Comparison of ENCODE assay signal across 12 cellular contexts in genomic region chr13:99983401-99984133, GRCh38. TPM values are rescaled to one million over a fixed set of nuclear protein-coding genes. Genes with fewer than 3 reads are reported as not detected.
DNase-seq lines count a peak whose midpoint lies in the region; FAIRE-seq and TF ChIP-seq lines count a peak whose summit lies in the region.
"Had no signal": no experiment of that assay in that cellular context is flagged by ENCODE, and none has a peak within 500 bp of the region (broad histone marks: within the 10 kb centered on the region; RNA-seq: fewer than 3 reads in every experiment).

No MANE protein-coding gene starts in this region.

- peak overlapping the region; percentile 75 for H3K27ac Mint-ChIP-seq in endothelial cell (ENCODE audit: unreplicated experiment)

- peaks cover 0 to 12% of the 10 kb centered on the region in 2 donors for H3K4me1 ChIP-seq in breast epithelium

- H3K36me3 ChIP-seq in breast epithelium: no peaks in the 10 kb centered on the region

- DNase-seq in T47D (ENCODE audit: low read depth in 1 of 2, low spot score in 1 of 2) (peak; percentile 23 to 60), breast epithelium (ENCODE audit: low spot score in 2 of 2) (no peak), RKO (ENCODE audit: low spot score) (peak; percentile 25), endothelial cell (ENCODE audit: low spot score) (peak; percentile 7), NCI-H446 treated with DMSO at 0.1 percent for 48 hours (lab: John Stamatoyannopoulos, UW) (no peak), urothelium cell line (ENCODE audit: low spot score) (no peak), RCC 7860 (ENCODE audit: low spot score) (no peak)
- DNase-seq: NCI-H345 had no signal

- H3K4me3 ChIP-seq in breast epithelium: peak overlapping the region in 1 of 3 donors; percentile 77

- no peaks in the 10 kb centered on the region for H3K9me3 ChIP-seq in breast epithelium

- intact Hi-C loops in breast epithelium (cut with DNase I; ENCODE audit: low total_unique reads): no loop called here

- H3K4me3 Mint-ChIP-seq in endothelial cell (ENCODE audit: unreplicated experiment): peak overlapping the region; percentile 85

- no peak for TF ChIP-seq POLR2A in breast epithelium (IDR thresholded peaks at IDR 0.05)

- FAIRE-seq in urothelium cell line (lab: Jason Lieb, UNC): no peak
- no peak for FAIRE-seq in RCC 7860 (lab: Jason Lieb, UNC)
- FAIRE-seq: colon, keratinocyte had no signal

- H3K27me3 Mint-ChIP-seq in endothelial cell (ENCODE audit: unreplicated experiment): peaks cover 35% of the 10 kb centered on the region

- TF ChIP-seq CTCF in breast epithelium (IDR thresholded peaks at IDR 0.05): no peak
- TF ChIP-seq CTCF in endothelial cell (IDR thresholded peaks at IDR 0.05; ENCODE audit: unreplicated experiment): no peak

- H3K4me1 Mint-ChIP-seq in endothelial cell (ENCODE audit: unreplicated experiment): peaks cover 48% of the 10 kb centered on the region

- peaks cover 6% of the 10 kb centered on the region for H3K36me3 Mint-ChIP-seq in endothelial cell (ENCODE audit: low read depth, unreplicated experiment)

- peaks cover 18 to 98% of the 10 kb centered on the region in 2 donors for H3K27me3 ChIP-seq in breast epithelium

- in situ Hi-C loops in T47D (cut with HindIII; ENCODE audit: low pct_unique_long_range_greater_than_20kb, low sequenced_read_pairs): no loop called here

- no peaks in the 10 kb centered on the region for H3K9me3 Mint-ChIP-seq in endothelial cell (ENCODE audit: unreplicated experiment)

- H3K27ac ChIP-seq in breast epithelium: no peak overlapping the region
- H3K27ac ChIP-seq in temporal lobe (ENCODE audit: low read depth, low read length): peak overlapping the region; percentile 65
- H3K27ac ChIP-seq: VCaP had no signal

RNA-seq across cellular contexts. Expression of gene ZIC2, which starts 2.0 kb away (rescaled TPM):
- total RNA-seq in breast epithelium: under 1 TPM in 1 of 3 donors, not detected in 2; 0.15 TPM
- 3.8 TPM for total RNA-seq in endothelial cell (ENCODE audit: unreplicated experiment)
- total RNA-seq in temporal lobe: 4.4 TPM

RNA-seq across cellular contexts. Expression of gene ZIC5, which starts 12.0 kb away (rescaled TPM):
- total RNA-seq in breast epithelium: not detected
- 0.10 TPM for total RNA-seq in endothelial cell (ENCODE audit: unreplicated experiment)
- 2.0 TPM for total RNA-seq in temporal lobe

Comparison
In these comparisons a context has a peak if more than half of its experiments do, and no peak if none do; other contexts are left out.
1. DNase-seq: peak in T47D (2 of 2), RKO (single experiment) and endothelial cell (single experiment); none in breast epithelium (0 of 2), NCI-H446 treated with DMSO at 0.1 percent for 48 hours (single experiment), urothelium cell line (single experiment) and RCC 7860 (single experiment).